In the genomic region with DNA sequence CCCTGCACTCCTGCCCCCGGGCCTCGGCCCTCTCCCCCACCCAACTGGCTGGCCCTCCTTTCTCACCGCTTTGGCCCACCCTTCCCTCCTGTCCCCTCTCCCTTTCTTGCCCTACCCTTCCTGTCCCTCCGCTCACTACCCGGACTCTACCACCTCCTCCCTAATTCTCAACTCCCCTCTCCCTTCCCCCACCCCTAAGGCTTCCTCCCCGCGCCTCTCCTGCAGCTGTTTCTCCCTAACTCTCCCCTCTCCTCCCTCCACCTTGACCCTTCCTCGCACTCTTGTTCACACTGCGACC, we compare ENCODE assay signal across 10 cellular contexts. TPM values are rescaled to one million over a fixed set of nuclear protein-coding genes. Genes with fewer than 3 reads are reported as not detected.
A peak's percentile ranks its signal among the peaks of the same experiment; 100 is the strongest.
DNase-seq lines count a peak whose midpoint lies in the region; ATAC-seq and TF ChIP-seq lines count a peak whose summit lies in the region.
"Had no signal": no experiment of that assay in that cellular context is flagged by ENCODE, and none has a peak within 500 bp of the region (broad histone marks: within the 10 kb centered on the region; RNA-seq: fewer than 3 reads in every experiment).

No MANE protein-coding gene starts in this region.

- H3K9me3 Mint-ChIP-seq in T-helper 2 cell treated with Interferon-gamma antibody and Interleukin-4, amounts not matched to agents 5 μg/mL and 100 μg/mL, for 36 hours = no peaks in the 10 kb centered on the region

- no peaks in the 10 kb centered on the region for H3K36me3 Mint-ChIP-seq in T-helper 2 cell treated with Interferon-gamma antibody and Interleukin-4, amounts not matched to agents 5 μg/mL and 100 μg/mL, for 36 hours (ENCODE audit: low read depth)

- H3K27me3 ChIP-seq in testis = no peaks in the 10 kb centered on the region

- H3K27ac ChIP-seq in caudate nucleus (ENCODE audit: low read depth, low read length) = peak overlapping the region; percentile 73
- peak overlapping the region; percentile 80 to 88 for H3K27ac ChIP-seq in testis

- TF ChIP-seq CTCF in lower leg skin (IDR thresholded peaks at IDR 0.05) = no peak
- TF ChIP-seq CTCF in testis (IDR thresholded peaks at IDR 0.05) = no peak

- H3K4me3 ChIP-seq in lower leg skin (ENCODE audit: low read depth, poor library complexity, severe bottlenecking) (peak overlapping the region; percentile 22), testis (peak overlapping the region; percentile 46 to 64)

- no peak for ATAC-seq in GM21360 (IDR thresholded peaks at IDR 0.05; ENCODE audit: unreplicated experiment)
- ATAC-seq: HCT116 had no signal

- peaks cover 37% of the 10 kb centered on the region for H3K27me3 Mint-ChIP-seq in T-helper 2 cell treated with Interferon-gamma antibody and Interleukin-4, amounts not matched to agents 5 μg/mL and 100 μg/mL, for 36 hours (ENCODE audit: low read depth)

- H3K4me3 Mint-ChIP-seq in T-helper 2 cell treated with Interferon-gamma antibody and Interleukin-4, amounts not matched to agents 5 μg/mL and 100 μg/mL, for 36 hours = peak overlapping the region; percentile 66

- TF ChIP-seq POLR2A in lower leg skin (IDR thresholded peaks at IDR 0.05) = no peak
- no peak for TF ChIP-seq POLR2A in testis (IDR thresholded peaks at IDR 0.05)

- H3K36me3 ChIP-seq in testis (ENCODE audit: low read depth, missing control alignments) = no peaks in the 10 kb centered on the region

- H3K9me3 ChIP-seq in testis = no peaks in the 10 kb centered on the region

- H3K4me1 Mint-ChIP-seq in T-helper 2 cell treated with Interferon-gamma antibody and Interleukin-4, amounts not matched to agents 5 μg/mL and 100 μg/mL, for 36 hours (ENCODE audit: low read depth) = peaks cover 13% of the 10 kb centered on the region

- WGBS in lower leg skin, 2 donors = 17 to 25% methylated on average over 9 of the region's 9 CpGs
- WGBS in testis, 2 donors = 3 to 8% methylated on average over 8 to 9 of the region's 9 CpGs

- intact Hi-C loops in lower leg skin (cut with DNase I; ENCODE audit: low total_unique reads) (no loop called here), testis (cut with DNase I; ENCODE audit: low total_unique reads) (no loop called here)

- H3K27ac Mint-ChIP-seq in T-helper 2 cell treated with Interferon-gamma antibody and Interleukin-4, amounts not matched to agents 5 μg/mL and 100 μg/mL, for 36 hours = peak overlapping the region; percentile 52

- DNase-seq in T-helper 2 cell treated with Interferon-gamma antibody and Interleukin-4, amounts not matched to agents 5 μg/mL and 100 μg/mL, for 36 hours (ENCODE audit: low spot score) = no peak
- DNase-seq in T-helper 2 cell (no peak), caudate nucleus (lab: John Stamatoyannopoulos, UW) (no peak), lower leg skin (ENCODE audit: low spot score in 2 of 2) (no peak), testis (no peak), NCI-H2227 treated with DMSO at 0.1 percent for 48 hours (lab: John Stamatoyannopoulos, UW) (no peak), D341Med (ENCODE audit: low spot score) (no peak)

- peaks cover 7% of the 10 kb centered on the region for H3K4me1 ChIP-seq in testis

RNA-seq across cellular contexts. Expression of a gene that starts 0.4 kb away (rescaled TPM):
- total RNA-seq in lower leg skin = 1 to 10 TPM; 4.4 to 7.4 (median 5.4) TPM
- 1 to 10 TPM; 8.0 to 9.3 TPM for total RNA-seq in testis
- polyA plus RNA-seq in testis (ENCODE audit: insufficient read depth, low read depth, low replicate concordance) = 24.4 TPM

RNA-seq across cellular contexts. Expression of a gene that starts 19.9 kb away (rescaled TPM):
- 1 to 10 TPM in 3 of 4 donors, under 1 TPM in 1; 0.42 to 2.7 (median 1.8) TPM for total RNA-seq in lower leg skin
- 1 to 10 TPM in 1 of 2 donors, under 1 TPM in 1; 0.87 to 1.6 TPM for total RNA-seq in testis
- 3.1 TPM for polyA plus RNA-seq in testis (ENCODE audit: insufficient read depth, low read depth, low replicate concordance)
- total RNA-seq: A172 had no signal

RNA-seq across cellular contexts. Expression of a gene that starts 27.3 kb away (rescaled TPM):
- total RNA-seq in lower leg skin (10 to 100 TPM in 1 of 4 donors, 1 to 10 TPM in 3; 2.9 to 13.7 (median 5.3) TPM), testis (10 to 100 TPM; 21.7 to 39.0 TPM)
- polyA plus RNA-seq in testis (ENCODE audit: insufficient read depth, low read depth, low replicate concordance) = 17.8 TPM

RNA-seq across cellular contexts. Expression of a gene that starts 37.6 kb away (rescaled TPM):
- total RNA-seq in lower leg skin (100 to 1,000 TPM in 1 of 4 donors, 10 to 100 TPM in 3; 62.1 to 101 (median 81.8) TPM), testis (10 to 100 TPM; 28.1 to 46.7 TPM)
- polyA plus RNA-seq in testis (ENCODE audit: insufficient read depth, low read depth, low replicate concordance) = 59.1 TPM

RNA-seq across cellular contexts. Expression of a gene that starts 45.2 kb away (rescaled TPM):
- total RNA-seq in lower leg skin (100 to 1,000 TPM in 3 of 4 donors, 10 to 100 TPM in 1; 75.3 to 119 (median 108) TPM), testis (100 to 1,000 TPM in 1 of 2 donors, 10 to 100 TPM in 1; 79.8 to 109 TPM)
- polyA plus RNA-seq in testis (ENCODE audit: insufficient read depth, low read depth, low replicate concordance) = 71.6 TPM
